Comparison of ENCODE assay signal across 13 cellular contexts in genomic region chr5:523658-524441, GRCh38. TPM values are rescaled to one million over a fixed set of nuclear protein-coding genes. Genes with fewer than 3 reads are reported as not detected.
DNase-seq lines count a peak whose midpoint lies in the region; ATAC-seq and TF ChIP-seq lines count a peak whose summit lies in the region.
"Had no signal": no experiment of that assay in that cellular context is flagged by ENCODE, and none has a peak within 500 bp of the region (broad histone marks: within the 10 kb centered on the region; RNA-seq: fewer than 3 reads in every experiment).

No MANE protein-coding gene starts in this region.

- H3K4me3 ChIP-seq in left ventricle myocardium inferior (peak overlapping the region; percentile 51), mammary epithelial cell (replicated peaks in 1 of 3; ENCODE audit: insufficient read depth in 1 of 3, low read depth in 2 of 3, low read length in 3 of 3) (no peak overlapping the region), upper lobe of right lung (peak overlapping the region; percentile 16), BE2C (ENCODE audit: low read depth, low read length) (no peak overlapping the region)
- H3K4me3 ChIP-seq: BLaER1 treated with 17β-estradiol and CSF1 and Interleukin-3, amounts not matched to agents 10 nM and 100 nM had no signal

- H3K9ac ChIP-seq in mammary epithelial cell (ENCODE audit: insufficient read depth, low read length): no peak overlapping the region
- H3K9ac ChIP-seq: BLaER1 treated with 17β-estradiol and CSF1 and Interleukin-3, amounts not matched to agents 10 nM and 100 nM had no signal

- in situ Hi-C loops in mammary epithelial cell (cut with MboI; ENCODE audit: low sequenced_read_pairs in 2 of 2): no loop called here

- H2AFZ ChIP-seq in mammary epithelial cell (ENCODE audit: low read depth, low read length): no peak overlapping the region

- H3K9me3 Mint-ChIP-seq in mesothelial cell of epicardium: no peaks in the 10 kb centered on the region
- H3K9me3 Mint-ChIP-seq: activated naive CD4-positive, alpha-beta T cell treated with anti-CD3 and anti-CD28 coated beads for 36 hours; dendritic cell treated with granulocyte-macrophage colony-stimulating factor and Interleukin-4, amounts not matched to agents 40 ng/mL and 50 ng/mL, for 4 days; memory B cell had no signal

- H3K27me3 Mint-ChIP-seq in mesothelial cell of epicardium (ENCODE audit: low read depth): peaks cover 82% of the 10 kb centered on the region

- H3K36me3 Mint-ChIP-seq in mesothelial cell of epicardium: no peaks in the 10 kb centered on the region

- ATAC-seq in upper lobe of right lung: no peak
- no peak for ATAC-seq in HG02852 (IDR thresholded peaks at IDR 0.05; ENCODE audit: unreplicated experiment)

- peaks cover 100% of the 10 kb centered on the region for H3K27me3 ChIP-seq in left ventricle myocardium inferior (ENCODE audit: low read depth)
- H3K27me3 ChIP-seq in mammary epithelial cell (ENCODE audit: insufficient read depth, low read length): peaks cover 40% of the 10 kb centered on the region
- H3K27me3 ChIP-seq in upper lobe of right lung: peaks cover 89% of the 10 kb centered on the region
- peaks cover 72% of the 10 kb centered on the region for H3K27me3 ChIP-seq in BE2C

- intact Hi-C loops in left ventricle myocardium inferior (cut with micrococcal nuclease): no loop called here
- intact Hi-C loops in cardiac septum (cut with DNase I): no loop called here
- intact Hi-C loops in mammary epithelial cell (cut with micrococcal nuclease): no loop called here
- intact Hi-C loops in upper lobe of right lung (cut with DNase I): no loop called here

- CTCF ChIA-PET in mammary epithelial cell (lab: Charles Lee; ENCODE audit: low non-redundant PET): no interaction called here

- peak overlapping the region; percentile 23 for H3K4me2 ChIP-seq in mammary epithelial cell (ENCODE audit: insufficient read depth, low read depth, low read length)

- H3K4me1 ChIP-seq in left ventricle myocardium inferior (peaks cover 15% of the 10 kb centered on the region), mammary epithelial cell (ENCODE audit: insufficient read depth, low read length) (no peaks in the 10 kb centered on the region), upper lobe of right lung (peaks cover 5% of the 10 kb centered on the region), BE2C (no peaks in the 10 kb centered on the region)

- dilution Hi-C loops in mammary epithelial cell (cut with HindIII; ENCODE audit: low sequenced_read_pairs): no loop called here

- H3K27ac Mint-ChIP-seq in mesothelial cell of epicardium: no peak overlapping the region
- H3K27ac Mint-ChIP-seq: activated naive CD4-positive, alpha-beta T cell treated with anti-CD3 and anti-CD28 coated beads for 36 hours; dendritic cell treated with granulocyte-macrophage colony-stimulating factor and Interleukin-4, amounts not matched to agents 40 ng/mL and 50 ng/mL, for 4 days; memory B cell had no signal

- TF ChIP-seq CTCF in left ventricle myocardium inferior (IDR thresholded peaks at IDR 0.05; ENCODE audit: borderline replicate concordance) (no peak), mammary epithelial cell (conservative IDR thresholded peaks at IDR 0.05 in 1 of 2, IDR thresholded peaks at IDR 0.05 in 1 of 2; ENCODE audit: extremely low read depth in 1 of 2, insufficient read depth in 1 of 2, low read depth in 1 of 2, low read length in 2 of 2) (no peak), mesothelial cell of epicardium (IDR thresholded peaks at IDR 0.05; ENCODE audit: unreplicated experiment) (no peak), upper lobe of right lung (IDR thresholded peaks at IDR 0.05) (no peak), BE2C (IDR thresholded peaks at IDR 0.05; ENCODE audit: low read depth, low read length) (no peak)

- H3K36me3 ChIP-seq in left ventricle myocardium inferior (no peaks in the 10 kb centered on the region), mammary epithelial cell (ENCODE audit: insufficient read depth, low read length) (no peaks in the 10 kb centered on the region), upper lobe of right lung (no peaks in the 10 kb centered on the region), BE2C (no peaks in the 10 kb centered on the region)
- H3K36me3 ChIP-seq: BLaER1 treated with 17β-estradiol and CSF1 and Interleukin-3, amounts not matched to agents 10 nM and 100 nM had no signal

- DNase-seq in left ventricle myocardium inferior (no peak), cardiac septum (ENCODE audit: low spot score) (no peak), mammary epithelial cell (no peak), mesothelial cell of epicardium (ENCODE audit: low spot score in 2 of 2, unreplicated experiment in 2 of 2) (no peak), upper lobe of right lung (no peak), BE2C (no peak), NCI-H1092 (lab: John Stamatoyannopoulos, UW) (no peak)
- DNase-seq: activated naive CD4-positive, alpha-beta T cell treated with anti-CD3 and anti-CD28 coated beads for 36 hours; GF-D8 had no signal

- peak overlapping the region; percentile 34 for H3K4me3 Mint-ChIP-seq in mesothelial cell of epicardium
- H3K4me3 Mint-ChIP-seq: activated naive CD4-positive, alpha-beta T cell treated with anti-CD3 and anti-CD28 coated beads for 36 hours; dendritic cell treated with granulocyte-macrophage colony-stimulating factor and Interleukin-4, amounts not matched to agents 40 ng/mL and 50 ng/mL, for 4 days; memory B cell had no signal

- H3K79me2 ChIP-seq in mammary epithelial cell (ENCODE audit: insufficient read depth, low read length): no peaks in the 10 kb centered on the region

- peaks cover 11% of the 10 kb centered on the region for H3K4me1 Mint-ChIP-seq in mesothelial cell of epicardium

- 4% methylated on average over 32 of the region's 93 CpGs for WGBS in mammary epithelial cell (ENCODE audit: low coverage, missing lambda C conversion rate)

- no peaks in the 10 kb centered on the region for H3K9me3 ChIP-seq in left ventricle myocardium inferior (replicated peaks)
- H3K9me3 ChIP-seq in mammary epithelial cell (replicated peaks; ENCODE audit: insufficient read depth, low read length): no peaks in the 10 kb centered on the region
- H3K9me3 ChIP-seq in upper lobe of right lung: no peaks in the 10 kb centered on the region
- no peaks in the 10 kb centered on the region for H3K9me3 ChIP-seq in BE2C
- H3K9me3 ChIP-seq: BLaER1 treated with 17β-estradiol and CSF1 and Interleukin-3, amounts not matched to agents 10 nM and 100 nM had no signal

- no peaks in the 10 kb centered on the region for H4K20me1 ChIP-seq in mammary epithelial cell (ENCODE audit: insufficient read depth, low read length)

- no TSS peak for BruUV-seq in mammary epithelial cell (replicated peaks; lab: Mats Ljungman, UMichigan)

- H3K27ac ChIP-seq in left ventricle myocardium inferior (replicated peaks) (no peak overlapping the region), mammary epithelial cell (ENCODE audit: insufficient read depth, low read depth, low read length) (no peak overlapping the region), upper lobe of right lung (no peak overlapping the region)
- H3K27ac ChIP-seq: BLaER1 treated with 17β-estradiol and CSF1 and Interleukin-3, amounts not matched to agents 10 nM and 100 nM had no signal

RNA-seq across cellular contexts. Expression of gene SLC9A3, which starts 0.4 kb away (rescaled TPM):
- total RNA-seq in left ventricle myocardium inferior: 0.91 TPM
- 1.0 TPM for total RNA-seq in cardiac septum
- 1 to 10 TPM; 1.0 to 1.3 TPM for total RNA-seq in mammary epithelial cell
- polyA plus RNA-seq in mammary epithelial cell: 1.00 TPM
- polyA minus RNA-seq in mammary epithelial cell: not detected
- 1.9 to 2.4 TPM (median 2.3 TPM) in 3 replicates for total RNA-seq in mesothelial cell of epicardium
- total RNA-seq in upper lobe of right lung: 1.0 TPM
- 2.3 TPM for polyA plus RNA-seq in BE2C (2012; ENCODE audit: insufficient read depth, insufficient read length, low read depth)

Comparison
In these comparisons a context has a peak if more than half of its experiments do, and no peak if none do; other contexts are left out.
1. H3K4me3 ChIP-seq: peak in left ventricle myocardium inferior (single experiment) and upper lobe of right lung (single experiment); none in mammary epithelial cell (0 of 3) and BE2C (single experiment).